ENCODE assay signal across 1 cellular context in the genomic region with DNA sequence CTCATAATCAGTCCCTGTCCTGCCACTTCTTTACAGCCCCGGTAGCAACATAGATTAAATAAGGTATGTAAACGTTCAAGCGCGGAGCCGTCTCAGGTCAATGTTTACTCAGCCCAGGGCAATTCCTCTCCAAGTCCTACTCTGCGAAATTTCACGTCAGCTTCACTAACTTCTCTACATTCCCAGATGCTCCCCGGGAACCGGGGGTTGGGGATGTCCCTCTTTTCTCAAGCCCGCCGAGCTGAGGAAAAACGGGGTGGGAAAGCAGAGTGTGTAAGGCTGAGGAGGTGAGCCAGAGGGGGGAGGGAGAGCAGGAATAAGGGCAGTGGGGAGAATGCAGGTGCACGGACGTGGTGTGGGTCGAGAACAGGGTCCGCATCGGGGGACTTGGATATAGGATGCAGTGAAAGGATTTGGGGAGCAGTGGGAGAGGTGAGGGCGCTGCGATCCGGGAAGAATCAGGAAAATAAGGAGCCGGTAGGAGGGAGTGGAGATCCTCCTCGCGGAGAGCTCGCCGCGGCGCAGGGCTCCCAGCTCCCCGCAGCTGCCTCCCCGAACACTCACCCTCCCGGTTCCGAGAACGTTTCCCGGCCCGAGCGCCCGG.
TF ChIP-seq lines count a peak whose summit lies in the region.

No MANE protein-coding gene starts in this region.

TF ChIP-seq in K562, 482 proteins besides CTCF, POLR2A, EP300 and RAD21 (continued from another document and continues in another):
- TF ChIP-seq, protein P1, sequence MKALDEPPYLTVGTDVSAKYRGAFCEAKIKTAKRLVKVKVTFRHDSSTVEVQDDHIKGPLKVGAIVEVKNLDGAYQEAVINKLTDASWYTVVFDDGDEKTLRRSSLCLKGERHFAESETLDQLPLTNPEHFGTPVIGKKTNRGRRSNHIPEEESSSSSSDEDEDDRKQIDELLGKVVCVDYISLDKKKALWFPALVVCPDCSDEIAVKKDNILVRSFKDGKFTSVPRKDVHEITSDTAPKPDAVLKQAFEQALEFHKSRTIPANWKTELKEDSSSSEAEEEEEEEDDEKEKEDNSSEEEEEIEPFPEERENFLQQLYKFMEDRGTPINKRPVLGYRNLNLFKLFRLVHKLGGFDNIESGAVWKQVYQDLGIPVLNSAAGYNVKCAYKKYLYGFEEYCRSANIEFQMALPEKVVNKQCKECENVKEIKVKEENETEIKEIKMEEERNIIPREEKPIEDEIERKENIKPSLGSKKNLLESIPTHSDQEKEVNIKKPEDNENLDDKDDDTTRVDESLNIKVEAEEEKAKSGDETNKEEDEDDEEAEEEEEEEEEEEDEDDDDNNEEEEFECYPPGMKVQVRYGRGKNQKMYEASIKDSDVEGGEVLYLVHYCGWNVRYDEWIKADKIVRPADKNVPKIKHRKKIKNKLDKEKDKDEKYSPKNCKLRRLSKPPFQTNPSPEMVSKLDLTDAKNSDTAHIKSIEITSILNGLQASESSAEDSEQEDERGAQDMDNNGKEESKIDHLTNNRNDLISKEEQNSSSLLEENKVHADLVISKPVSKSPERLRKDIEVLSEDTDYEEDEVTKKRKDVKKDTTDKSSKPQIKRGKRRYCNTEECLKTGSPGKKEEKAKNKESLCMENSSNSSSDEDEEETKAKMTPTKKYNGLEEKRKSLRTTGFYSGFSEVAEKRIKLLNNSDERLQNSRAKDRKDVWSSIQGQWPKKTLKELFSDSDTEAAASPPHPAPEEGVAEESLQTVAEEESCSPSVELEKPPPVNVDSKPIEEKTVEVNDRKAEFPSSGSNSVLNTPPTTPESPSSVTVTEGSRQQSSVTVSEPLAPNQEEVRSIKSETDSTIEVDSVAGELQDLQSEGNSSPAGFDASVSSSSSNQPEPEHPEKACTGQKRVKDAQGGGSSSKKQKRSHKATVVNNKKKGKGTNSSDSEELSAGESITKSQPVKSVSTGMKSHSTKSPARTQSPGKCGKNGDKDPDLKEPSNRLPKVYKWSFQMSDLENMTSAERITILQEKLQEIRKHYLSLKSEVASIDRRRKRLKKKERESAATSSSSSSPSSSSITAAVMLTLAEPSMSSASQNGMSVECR (CRISPR knock-in tag; IDR thresholded peaks at IDR 0.05) = 0 out of 2 replicates have a peak, but pooled peaks have one; percentile 31
- TF ChIP-seq SMARCA4 (IDR thresholded peaks at IDR 0.05) (peak; percentile 57; the same call in 1 of the 2 replicates), PHB2 (IDR thresholded peaks at IDR 0.05; ENCODE audit: low read depth) (0 out of 2 replicates have a peak, but pooled peaks have one; percentile 30), DPF2 (IDR thresholded peaks at IDR 0.05) (peak; percentile 43; the same call in 1 of the 2 replicates), LARP7 (IDR thresholded peaks at IDR 0.05) (peak; percentile 77; the same call in 1 of the 2 replicates), TGIF2 (CRISPR knock-in tag; IDR thresholded peaks at IDR 0.05) (0 out of 2 replicates have a peak, but pooled peaks have one; percentile 45), CBFA2T2 (conservative IDR thresholded peaks at IDR 0.05) (no peak), ZKSCAN8 (CRISPR knock-in tag; IDR thresholded peaks at IDR 0.05) (peak; percentile 31; the same call in 1 of the 2 replicates)
- TF ChIP-seq, protein P2, sequence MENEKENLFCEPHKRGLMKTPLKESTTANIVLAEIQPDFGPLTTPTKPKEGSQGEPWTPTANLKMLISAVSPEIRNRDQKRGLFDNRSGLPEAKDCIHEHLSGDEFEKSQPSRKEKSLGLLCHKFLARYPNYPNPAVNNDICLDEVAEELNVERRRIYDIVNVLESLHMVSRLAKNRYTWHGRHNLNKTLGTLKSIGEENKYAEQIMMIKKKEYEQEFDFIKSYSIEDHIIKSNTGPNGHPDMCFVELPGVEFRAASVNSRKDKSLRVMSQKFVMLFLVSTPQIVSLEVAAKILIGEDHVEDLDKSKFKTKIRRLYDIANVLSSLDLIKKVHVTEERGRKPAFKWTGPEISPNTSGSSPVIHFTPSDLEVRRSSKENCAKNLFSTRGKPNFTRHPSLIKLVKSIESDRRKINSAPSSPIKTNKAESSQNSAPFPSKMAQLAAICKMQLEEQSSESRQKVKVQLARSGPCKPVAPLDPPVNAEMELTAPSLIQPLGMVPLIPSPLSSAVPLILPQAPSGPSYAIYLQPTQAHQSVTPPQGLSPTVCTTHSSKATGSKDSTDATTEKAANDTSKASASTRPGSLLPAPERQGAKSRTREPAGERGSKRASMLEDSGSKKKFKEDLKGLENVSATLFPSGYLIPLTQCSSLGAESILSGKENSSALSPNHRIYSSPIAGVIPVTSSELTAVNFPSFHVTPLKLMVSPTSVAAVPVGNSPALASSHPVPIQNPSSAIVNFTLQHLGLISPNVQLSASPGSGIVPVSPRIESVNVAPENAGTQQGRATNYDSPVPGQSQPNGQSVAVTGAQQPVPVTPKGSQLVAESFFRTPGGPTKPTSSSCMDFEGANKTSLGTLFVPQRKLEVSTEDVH (IDR thresholded peaks at IDR 0.05; ENCODE audit: low read depth, partially characterized antibody) = no peak
- TF ChIP-seq, protein P3, sequence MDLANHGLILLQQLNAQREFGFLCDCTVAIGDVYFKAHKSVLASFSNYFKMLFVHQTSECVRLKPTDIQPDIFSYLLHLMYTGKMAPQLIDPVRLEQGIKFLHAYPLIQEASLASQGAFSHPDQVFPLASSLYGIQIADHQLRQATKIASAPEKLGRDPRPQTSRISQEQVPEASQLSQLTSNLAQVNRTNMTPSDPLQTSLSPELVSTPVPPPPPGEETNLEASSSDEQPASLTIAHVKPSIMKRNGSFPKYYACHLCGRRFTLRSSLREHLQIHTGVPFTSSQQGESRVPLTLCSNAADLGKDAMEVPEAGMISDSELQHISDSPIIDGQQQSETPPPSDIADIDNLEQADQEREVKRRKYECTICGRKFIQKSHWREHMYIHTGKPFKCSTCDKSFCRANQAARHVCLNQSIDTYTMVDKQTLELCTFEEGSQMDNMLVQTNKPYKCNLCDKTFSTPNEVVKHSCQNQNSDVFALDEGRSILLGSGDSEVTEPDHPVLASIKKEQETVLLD (IDR thresholded peaks at IDR 0.05) = 0 out of 2 replicates have a peak, but pooled peaks have one; percentile 30
- TF ChIP-seq, protein P4, sequence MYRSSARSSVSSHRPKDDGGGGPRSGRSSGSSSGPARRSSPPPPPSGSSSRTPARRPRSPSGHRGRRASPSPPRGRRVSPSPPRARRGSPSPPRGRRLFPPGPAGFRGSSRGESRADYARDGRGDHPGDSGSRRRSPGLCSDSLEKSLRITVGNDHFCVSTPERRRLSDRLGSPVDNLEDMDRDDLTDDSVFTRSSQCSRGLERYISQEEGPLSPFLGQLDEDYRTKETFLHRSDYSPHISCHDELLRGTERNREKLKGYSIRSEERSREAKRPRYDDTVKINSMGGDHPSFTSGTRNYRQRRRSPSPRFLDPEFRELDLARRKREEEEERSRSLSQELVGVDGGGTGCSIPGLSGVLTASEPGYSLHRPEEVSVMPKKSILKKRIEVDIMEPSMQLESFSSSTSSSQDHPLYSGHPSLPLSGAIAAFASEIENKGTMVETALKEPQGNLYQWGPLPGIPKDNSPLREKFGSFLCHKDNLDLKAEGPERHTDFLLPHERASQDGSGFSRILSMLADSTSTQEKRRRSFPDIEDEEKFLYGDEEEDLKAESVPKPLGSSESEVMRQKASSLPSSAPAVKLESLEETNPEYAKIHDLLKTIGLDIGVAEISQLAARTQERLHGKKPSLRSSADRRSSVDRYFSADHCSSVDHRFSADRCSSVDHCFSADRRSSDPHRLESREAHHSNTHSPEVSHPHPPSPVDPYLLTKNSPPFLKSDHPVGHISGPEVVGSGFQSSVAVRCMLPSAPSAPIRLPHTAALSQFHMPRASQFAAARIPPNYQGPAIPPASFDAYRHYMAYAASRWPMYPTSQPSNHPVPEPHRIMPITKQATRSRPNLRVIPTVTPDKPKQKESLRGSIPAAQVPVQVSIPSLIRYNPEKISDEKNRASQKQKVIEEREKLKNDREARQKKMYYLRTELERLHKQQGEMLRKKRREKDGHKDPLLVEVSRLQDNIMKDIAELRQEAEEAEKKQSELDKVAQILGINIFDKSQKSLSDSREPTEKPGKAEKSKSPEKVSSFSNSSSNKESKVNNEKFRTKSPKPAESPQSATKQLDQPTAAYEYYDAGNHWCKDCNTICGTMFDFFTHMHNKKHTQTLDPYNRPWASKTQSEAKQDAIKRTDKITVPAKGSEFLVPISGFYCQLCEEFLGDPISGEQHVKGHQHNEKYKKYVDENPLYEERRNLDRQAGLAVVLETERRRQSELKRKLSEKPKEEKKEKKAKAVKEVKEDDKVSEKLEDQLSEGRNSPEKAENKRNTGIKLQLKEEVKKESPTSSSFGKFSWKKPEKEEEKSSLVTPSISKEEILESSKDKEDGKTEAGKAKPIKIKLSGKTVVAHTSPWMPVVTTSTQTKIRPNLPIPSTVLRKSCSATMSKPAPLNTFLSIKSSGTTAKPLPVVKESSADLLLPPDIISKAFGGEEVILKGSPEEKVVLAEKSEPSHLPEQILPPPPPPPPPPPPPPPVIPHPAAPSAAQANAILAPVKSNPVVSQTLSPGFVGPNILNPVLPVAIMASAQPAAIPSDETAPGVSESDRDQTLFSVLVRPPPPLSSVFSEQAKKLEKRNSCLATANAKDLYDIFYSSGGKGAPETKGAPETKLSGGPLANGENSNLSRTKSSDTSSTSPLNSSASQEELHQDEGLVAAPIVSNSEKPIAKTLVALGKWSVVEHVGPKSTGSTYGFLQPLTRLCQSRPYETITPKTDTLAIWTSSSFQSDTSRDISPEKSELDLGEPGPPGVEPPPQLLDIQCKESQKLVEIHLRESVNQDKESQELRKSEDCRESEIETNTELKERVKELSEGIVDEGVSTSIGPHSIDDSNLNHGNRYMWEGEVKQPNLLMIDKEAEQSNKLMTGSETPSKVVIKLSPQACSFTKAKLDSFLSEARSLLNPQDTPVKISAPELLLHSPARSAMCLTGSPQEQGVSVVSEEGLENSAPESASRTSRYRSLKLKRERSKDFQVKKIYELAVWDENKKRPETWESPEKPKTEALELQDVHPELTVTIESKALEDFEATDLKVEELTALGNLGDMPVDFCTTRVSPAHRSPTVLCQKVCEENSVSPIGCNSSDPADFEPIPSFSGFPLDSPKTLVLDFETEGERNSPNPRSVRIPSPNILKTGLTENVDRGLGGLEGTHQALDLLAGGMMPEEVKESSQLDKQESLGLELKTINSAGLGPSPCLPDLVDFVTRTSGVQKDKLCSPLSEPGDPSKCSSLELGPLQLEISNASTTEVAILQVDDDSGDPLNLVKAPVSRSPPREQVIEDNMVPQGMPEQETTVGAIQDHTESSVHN (IDR thresholded peaks at IDR 0.05; ENCODE audit: borderline replicate concordance in 1 of 2, low read depth in 1 of 2) = 0 out of 4 replicates have a peak, but pooled peaks of 1 of the 2 experiments have one; percentile 27
- TF ChIP-seq, protein P5, sequence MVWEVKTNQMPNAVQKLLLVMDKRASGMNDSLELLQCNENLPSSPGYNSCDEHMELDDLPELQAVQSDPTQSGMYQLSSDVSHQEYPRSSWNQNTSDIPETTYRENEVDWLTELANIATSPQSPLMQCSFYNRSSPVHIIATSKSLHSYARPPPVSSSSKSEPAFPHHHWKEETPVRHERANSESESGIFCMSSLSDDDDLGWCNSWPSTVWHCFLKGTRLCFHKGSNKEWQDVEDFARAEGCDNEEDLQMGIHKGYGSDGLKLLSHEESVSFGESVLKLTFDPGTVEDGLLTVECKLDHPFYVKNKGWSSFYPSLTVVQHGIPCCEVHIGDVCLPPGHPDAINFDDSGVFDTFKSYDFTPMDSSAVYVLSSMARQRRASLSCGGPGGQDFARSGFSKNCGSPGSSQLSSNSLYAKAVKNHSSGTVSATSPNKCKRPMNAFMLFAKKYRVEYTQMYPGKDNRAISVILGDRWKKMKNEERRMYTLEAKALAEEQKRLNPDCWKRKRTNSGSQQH (CRISPR knock-in tag; IDR thresholded peaks at IDR 0.05) = 0 out of 2 replicates have a peak, but pooled peaks have one; percentile 56
- TF ChIP-seq, protein P6, sequence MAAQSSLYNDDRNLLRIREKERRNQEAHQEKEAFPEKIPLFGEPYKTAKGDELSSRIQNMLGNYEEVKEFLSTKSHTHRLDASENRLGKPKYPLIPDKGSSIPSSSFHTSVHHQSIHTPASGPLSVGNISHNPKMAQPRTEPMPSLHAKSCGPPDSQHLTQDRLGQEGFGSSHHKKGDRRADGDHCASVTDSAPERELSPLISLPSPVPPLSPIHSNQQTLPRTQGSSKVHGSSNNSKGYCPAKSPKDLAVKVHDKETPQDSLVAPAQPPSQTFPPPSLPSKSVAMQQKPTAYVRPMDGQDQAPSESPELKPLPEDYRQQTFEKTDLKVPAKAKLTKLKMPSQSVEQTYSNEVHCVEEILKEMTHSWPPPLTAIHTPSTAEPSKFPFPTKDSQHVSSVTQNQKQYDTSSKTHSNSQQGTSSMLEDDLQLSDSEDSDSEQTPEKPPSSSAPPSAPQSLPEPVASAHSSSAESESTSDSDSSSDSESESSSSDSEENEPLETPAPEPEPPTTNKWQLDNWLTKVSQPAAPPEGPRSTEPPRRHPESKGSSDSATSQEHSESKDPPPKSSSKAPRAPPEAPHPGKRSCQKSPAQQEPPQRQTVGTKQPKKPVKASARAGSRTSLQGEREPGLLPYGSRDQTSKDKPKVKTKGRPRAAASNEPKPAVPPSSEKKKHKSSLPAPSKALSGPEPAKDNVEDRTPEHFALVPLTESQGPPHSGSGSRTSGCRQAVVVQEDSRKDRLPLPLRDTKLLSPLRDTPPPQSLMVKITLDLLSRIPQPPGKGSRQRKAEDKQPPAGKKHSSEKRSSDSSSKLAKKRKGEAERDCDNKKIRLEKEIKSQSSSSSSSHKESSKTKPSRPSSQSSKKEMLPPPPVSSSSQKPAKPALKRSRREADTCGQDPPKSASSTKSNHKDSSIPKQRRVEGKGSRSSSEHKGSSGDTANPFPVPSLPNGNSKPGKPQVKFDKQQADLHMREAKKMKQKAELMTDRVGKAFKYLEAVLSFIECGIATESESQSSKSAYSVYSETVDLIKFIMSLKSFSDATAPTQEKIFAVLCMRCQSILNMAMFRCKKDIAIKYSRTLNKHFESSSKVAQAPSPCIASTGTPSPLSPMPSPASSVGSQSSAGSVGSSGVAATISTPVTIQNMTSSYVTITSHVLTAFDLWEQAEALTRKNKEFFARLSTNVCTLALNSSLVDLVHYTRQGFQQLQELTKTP (IDR thresholded peaks at IDR 0.05; ENCODE audit: low read depth in 1 of 2, partially characterized antibody in 2 of 2) = peak; percentile 52 to 67
- TF ChIP-seq, protein P7, sequence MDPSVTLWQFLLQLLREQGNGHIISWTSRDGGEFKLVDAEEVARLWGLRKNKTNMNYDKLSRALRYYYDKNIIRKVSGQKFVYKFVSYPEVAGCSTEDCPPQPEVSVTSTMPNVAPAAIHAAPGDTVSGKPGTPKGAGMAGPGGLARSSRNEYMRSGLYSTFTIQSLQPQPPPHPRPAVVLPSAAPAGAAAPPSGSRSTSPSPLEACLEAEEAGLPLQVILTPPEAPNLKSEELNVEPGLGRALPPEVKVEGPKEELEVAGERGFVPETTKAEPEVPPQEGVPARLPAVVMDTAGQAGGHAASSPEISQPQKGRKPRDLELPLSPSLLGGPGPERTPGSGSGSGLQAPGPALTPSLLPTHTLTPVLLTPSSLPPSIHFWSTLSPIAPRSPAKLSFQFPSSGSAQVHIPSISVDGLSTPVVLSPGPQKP (CRISPR knock-in tag; IDR thresholded peaks at IDR 0.05) = no peak
